In genomic region chr6:12289655-12290489, GRCh38 we compare ENCODE assay signal across 1 cellular context.
TF ChIP-seq lines count a peak whose summit lies in the region.

EDN1 (plus strand) TSS chr6:12290361; CDS start chr6:12290630, 269 bp downstream.

TF ChIP-seq in SK-N-SH, 30 proteins besides CTCF, POLR2A, EP300 and RAD21 (continued from another document):
- TF ChIP-seq, protein P1, sequence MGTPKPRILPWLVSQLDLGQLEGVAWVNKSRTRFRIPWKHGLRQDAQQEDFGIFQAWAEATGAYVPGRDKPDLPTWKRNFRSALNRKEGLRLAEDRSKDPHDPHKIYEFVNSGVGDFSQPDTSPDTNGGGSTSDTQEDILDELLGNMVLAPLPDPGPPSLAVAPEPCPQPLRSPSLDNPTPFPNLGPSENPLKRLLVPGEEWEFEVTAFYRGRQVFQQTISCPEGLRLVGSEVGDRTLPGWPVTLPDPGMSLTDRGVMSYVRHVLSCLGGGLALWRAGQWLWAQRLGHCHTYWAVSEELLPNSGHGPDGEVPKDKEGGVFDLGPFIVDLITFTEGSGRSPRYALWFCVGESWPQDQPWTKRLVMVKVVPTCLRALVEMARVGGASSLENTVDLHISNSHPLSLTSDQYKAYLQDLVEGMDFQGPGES (IDR thresholded peaks at IDR 0.05; ENCODE audit: low read depth, low read length), result no peak
- peak; percentile 34; the same call in 1 of the 2 replicates for TF ChIP-seq TAF1 (IDR thresholded peaks at IDR 0.05; ENCODE audit: borderline replicate concordance, low read depth, low read length)
- TF ChIP-seq GABPA (IDR thresholded peaks at IDR 0.05; ENCODE audit: low read depth), result 0 out of 2 replicates have a peak, but pooled peaks have one; percentile 23
- TF ChIP-seq, protein P2, sequence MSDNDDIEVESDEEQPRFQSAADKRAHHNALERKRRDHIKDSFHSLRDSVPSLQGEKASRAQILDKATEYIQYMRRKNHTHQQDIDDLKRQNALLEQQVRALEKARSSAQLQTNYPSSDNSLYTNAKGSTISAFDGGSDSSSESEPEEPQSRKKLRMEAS (IDR thresholded peaks at IDR 0.05; ENCODE audit: low read depth), result peak; percentile 82
- TF ChIP-seq RFX5 (IDR thresholded peaks at IDR 0.05; ENCODE audit: low read length), result no peak
- no peak for TF ChIP-seq CHD2 (IDR thresholded peaks at IDR 0.05; ENCODE audit: low read length, partially characterized antibody)
- no peak for TF ChIP-seq FOXJ3 (CRISPR knock-in tag; IDR thresholded peaks at IDR 0.05)
- 0 out of 2 replicates have a peak, but pooled peaks have one; percentile 41 for TF ChIP-seq FOXM1 (IDR thresholded peaks at IDR 0.05; ENCODE audit: low read depth)
- TF ChIP-seq, protein P3, sequence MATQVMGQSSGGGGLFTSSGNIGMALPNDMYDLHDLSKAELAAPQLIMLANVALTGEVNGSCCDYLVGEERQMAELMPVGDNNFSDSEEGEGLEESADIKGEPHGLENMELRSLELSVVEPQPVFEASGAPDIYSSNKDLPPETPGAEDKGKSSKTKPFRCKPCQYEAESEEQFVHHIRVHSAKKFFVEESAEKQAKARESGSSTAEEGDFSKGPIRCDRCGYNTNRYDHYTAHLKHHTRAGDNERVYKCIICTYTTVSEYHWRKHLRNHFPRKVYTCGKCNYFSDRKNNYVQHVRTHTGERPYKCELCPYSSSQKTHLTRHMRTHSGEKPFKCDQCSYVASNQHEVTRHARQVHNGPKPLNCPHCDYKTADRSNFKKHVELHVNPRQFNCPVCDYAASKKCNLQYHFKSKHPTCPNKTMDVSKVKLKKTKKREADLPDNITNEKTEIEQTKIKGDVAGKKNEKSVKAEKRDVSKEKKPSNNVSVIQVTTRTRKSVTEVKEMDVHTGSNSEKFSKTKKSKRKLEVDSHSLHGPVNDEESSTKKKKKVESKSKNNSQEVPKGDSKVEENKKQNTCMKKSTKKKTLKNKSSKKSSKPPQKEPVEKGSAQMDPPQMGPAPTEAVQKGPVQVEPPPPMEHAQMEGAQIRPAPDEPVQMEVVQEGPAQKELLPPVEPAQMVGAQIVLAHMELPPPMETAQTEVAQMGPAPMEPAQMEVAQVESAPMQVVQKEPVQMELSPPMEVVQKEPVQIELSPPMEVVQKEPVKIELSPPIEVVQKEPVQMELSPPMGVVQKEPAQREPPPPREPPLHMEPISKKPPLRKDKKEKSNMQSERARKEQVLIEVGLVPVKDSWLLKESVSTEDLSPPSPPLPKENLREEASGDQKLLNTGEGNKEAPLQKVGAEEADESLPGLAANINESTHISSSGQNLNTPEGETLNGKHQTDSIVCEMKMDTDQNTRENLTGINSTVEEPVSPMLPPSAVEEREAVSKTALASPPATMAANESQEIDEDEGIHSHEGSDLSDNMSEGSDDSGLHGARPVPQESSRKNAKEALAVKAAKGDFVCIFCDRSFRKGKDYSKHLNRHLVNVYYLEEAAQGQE (IDR thresholded peaks at IDR 0.05; ENCODE audit: low read depth, low read length), result no peak
- TF ChIP-seq PBX3 (IDR thresholded peaks at IDR 0.05), result no peak; the same call in 1 of the 2 replicates
- TF ChIP-seq TEAD4 (IDR thresholded peaks at IDR 0.05; ENCODE audit: borderline replicate concordance, insufficient read depth), result 0 out of 2 replicates have a peak, but pooled peaks have one; percentile 29
- TF ChIP-seq JUND (IDR thresholded peaks at IDR 0.05), result peak; percentile 21; the same call in 1 of the 2 replicates
- no peak for TF ChIP-seq EZH2phosphoT487 (IDR thresholded peaks at IDR 0.05; ENCODE audit: borderline replicate concordance, low read depth)
- no peak for TF ChIP-seq POLR2AphosphoS5 (IDR thresholded peaks at IDR 0.05; ENCODE audit: low read depth, low read length)
- TF ChIP-seq RXRA (IDR thresholded peaks at IDR 0.05; ENCODE audit: borderline replicate concordance, low read depth), result peak; percentile 43
- peak; percentile 21; the same call in 1 of the 2 replicates for TF ChIP-seq TCF12 (IDR thresholded peaks at IDR 0.05)
- TF ChIP-seq, protein P4, sequence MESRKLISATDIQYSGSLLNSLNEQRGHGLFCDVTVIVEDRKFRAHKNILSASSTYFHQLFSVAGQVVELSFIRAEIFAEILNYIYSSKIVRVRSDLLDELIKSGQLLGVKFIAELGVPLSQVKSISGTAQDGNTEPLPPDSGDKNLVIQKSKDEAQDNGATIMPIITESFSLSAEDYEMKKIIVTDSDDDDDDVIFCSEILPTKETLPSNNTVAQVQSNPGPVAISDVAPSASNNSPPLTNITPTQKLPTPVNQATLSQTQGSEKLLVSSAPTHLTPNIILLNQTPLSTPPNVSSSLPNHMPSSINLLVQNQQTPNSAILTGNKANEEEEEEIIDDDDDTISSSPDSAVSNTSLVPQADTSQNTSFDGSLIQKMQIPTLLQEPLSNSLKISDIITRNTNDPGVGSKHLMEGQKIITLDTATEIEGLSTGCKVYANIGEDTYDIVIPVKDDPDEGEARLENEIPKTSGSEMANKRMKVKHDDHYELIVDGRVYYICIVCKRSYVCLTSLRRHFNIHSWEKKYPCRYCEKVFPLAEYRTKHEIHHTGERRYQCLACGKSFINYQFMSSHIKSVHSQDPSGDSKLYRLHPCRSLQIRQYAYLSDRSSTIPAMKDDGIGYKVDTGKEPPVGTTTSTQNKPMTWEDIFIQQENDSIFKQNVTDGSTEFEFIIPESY (IDR thresholded peaks at IDR 0.05; ENCODE audit: borderline replicate concordance, low read depth), result no peak
- TF ChIP-seq SIN3A (IDR thresholded peaks at IDR 0.05; ENCODE audit: borderline replicate concordance, low read depth, low read length), result no peak; the same call in 1 of the 2 replicates
- TF ChIP-seq FOSL2 (IDR thresholded peaks at IDR 0.05; ENCODE audit: borderline replicate concordance, low read depth), result no peak; the same call in 1 of the 2 replicates
